Comparison of ENCODE assay signal across 27 cellular contexts in genomic region chr18:23105030-23105429, GRCh38.
"Had no signal": no experiment of that assay in that cellular context is flagged by ENCODE, and none has a peak within 500 bp of the region (broad histone marks: within the 10 kb centered on the region; RNA-seq: fewer than 3 reads in every experiment).

No MANE protein-coding gene starts in this region.

- ATAC-seq: activated naive CD4-positive, alpha-beta T cell treated with anti-CD3 and anti-CD28 coated beads, Interleukin-2, amount 50 U/mL, for 72 hours; activated T-cell treated with anti-CD3 and anti-CD28 coated beads, Interleukin-2, amount 50 U/mL, for 4 hours; gastroesophageal sphincter had no signal

- FAIRE-seq: bronchial epithelial cell, urothelium cell line had no signal

- H3K9me3 ChIP-seq: gastroesophageal sphincter, neutrophil, right lobe of liver, tibial nerve had no signal

- H3K4me2 ChIP-seq: hepatocyte had no signal

- H3K36me3 ChIP-seq: gastroesophageal sphincter, neutrophil, right lobe of liver, tibial nerve, WERI-Rb-1 had no signal

- H3K4me3 Mint-ChIP-seq: activated CD4-positive, alpha-beta memory T cell treated with anti-CD3 and anti-CD28 coated beads for 36 hours; activated CD4-positive, alpha-beta T cell treated with anti-CD3 and anti-CD28 coated beads, Interleukin-2, amount 10 ng/mL, durations not matched to agents 24 days and 14 days; activated T-cell treated with anti-CD3 and anti-CD28 coated beads, Interleukin-2, amount 50 U/mL, for 4 hours; central memory CD8-positive, alpha-beta T cell; nephron progenitor cell had no signal

- H2AFZ ChIP-seq: hepatocyte had no signal

- DNase-seq: activated CD4-positive, alpha-beta memory T cell treated with anti-CD3 and anti-CD28 coated beads for 36 hours; activated CD4-positive, alpha-beta T cell treated with anti-CD3 and anti-CD28 coated beads, Interleukin-2, amount 10 ng/mL, durations not matched to agents 24 days and 14 days; activated CD4-positive, CD25-positive, alpha-beta regulatory T cell treated with anti-CD3 and anti-CD28 coated beads, Interleukin-2, amount 50 U/mL, for 72 hours; activated naive CD4-positive, alpha-beta T cell; activated T-cell treated with anti-CD3 and anti-CD28 coated beads, Interleukin-2, amount 50 U/mL, for 4 hours; dermis blood vessel endothelial cell; effector CD4-positive, alpha-beta T cell; erythroblast; islet precursor cell; left cardiac atrium; left ventricle myocardium superior; naive B cell; nephron progenitor cell; right lobe of liver; stimulated activated CD4-positive, alpha-beta T cell treated with anti-CD3 and anti-CD28 coated beads, Interleukin-2, amount 100 ng/mL, for 48 hours; stimulated activated naive CD4-positive, alpha-beta T cell treated with Interleukin-2 at 50 U/mL for 16 hours; T1000; WERI-Rb-1 had no signal

- H3K27me3 ChIP-seq: gastroesophageal sphincter, hepatocyte, right lobe of liver, tibial nerve had no signal

- H3K4me3 ChIP-seq: gastroesophageal sphincter, hepatocyte, right lobe of liver, tibial nerve had no signal

- H3K36me3 Mint-ChIP-seq: activated CD4-positive, alpha-beta memory T cell treated with anti-CD3 and anti-CD28 coated beads for 36 hours; activated naive CD4-positive, alpha-beta T cell treated with anti-CD3 and anti-CD28 coated beads, Interleukin-2, amount 50 U/mL, for 72 hours; naive B cell had no signal

- H3K27me3 Mint-ChIP-seq: activated CD4-positive, alpha-beta memory T cell treated with anti-CD3 and anti-CD28 coated beads for 36 hours; central memory CD8-positive, alpha-beta T cell had no signal

- H3K27ac ChIP-seq: gastroesophageal sphincter, neutrophil, right lobe of liver, tibial nerve, WERI-Rb-1 had no signal

- H3K27ac Mint-ChIP-seq: activated CD4-positive, alpha-beta memory T cell treated with anti-CD3 and anti-CD28 coated beads for 36 hours; activated CD4-positive, alpha-beta T cell treated with anti-CD3 and anti-CD28 coated beads, Interleukin-2, amount 10 ng/mL, durations not matched to agents 24 days and 14 days; activated naive CD4-positive, alpha-beta T cell treated with anti-CD3 and anti-CD28 coated beads, Interleukin-2, amount 50 U/mL, for 72 hours; naive B cell; nephron progenitor cell; progenitor cell of endocrine pancreas had no signal

- H3K4me1 ChIP-seq: gastroesophageal sphincter, right lobe of liver had no signal

- H3K4me1 Mint-ChIP-seq: activated CD4-positive, alpha-beta T cell treated with anti-CD3 and anti-CD28 coated beads, Interleukin-2, amount 10 ng/mL, durations not matched to agents 24 days and 14 days; central memory CD8-positive, alpha-beta T cell had no signal

- H3K79me2 ChIP-seq: hepatocyte had no signal
